15 cellular contexts compared by ENCODE assay signal in genomic region chrX:147910607-147911006, GRCh38. TPM values are rescaled to one million over a fixed set of nuclear protein-coding genes. Genes with fewer than 3 reads are reported as not detected.
DNase-seq lines count a peak whose midpoint lies in the region; ATAC-seq and TF ChIP-seq lines count a peak whose summit lies in the region.
"Had no signal": no experiment of that assay in that cellular context is flagged by ENCODE, and none has a peak within 500 bp of the region (broad histone marks: within the 10 kb centered on the region; RNA-seq: fewer than 3 reads in every experiment).

No MANE protein-coding gene starts in this region.

- H3K27ac Mint-ChIP-seq in CD8-positive, alpha-beta T cell = peak overlapping the region; percentile 94
- H3K27ac Mint-ChIP-seq in activated CD8-positive, alpha-beta T cell treated with anti-CD3 and anti-CD28 coated beads, Interleukin-2, amount 10 ng/mL, durations not matched to agents 7 days and 5 days = peak overlapping the region; percentile 46

- H3K36me3 Mint-ChIP-seq in CD8-positive, alpha-beta T cell = peaks cover 3% of the 10 kb centered on the region
- H3K36me3 Mint-ChIP-seq in activated CD8-positive, alpha-beta T cell treated with anti-CD3 and anti-CD28 coated beads, Interleukin-2, amount 10 ng/mL, durations not matched to agents 7 days and 5 days (ENCODE audit: low read depth) = peaks cover 7% of the 10 kb centered on the region
- H3K36me3 Mint-ChIP-seq: CD14-positive monocyte had no signal

- peak overlapping the region; percentile 8 for H3K4me3 Mint-ChIP-seq in CD8-positive, alpha-beta T cell
- peak overlapping the region; percentile 74 for H3K4me3 Mint-ChIP-seq in activated CD8-positive, alpha-beta T cell treated with anti-CD3 and anti-CD28 coated beads, Interleukin-2, amount 10 ng/mL, durations not matched to agents 7 days and 5 days

- H3K4me1 Mint-ChIP-seq in CD8-positive, alpha-beta T cell (ENCODE audit: low read depth) = peaks cover 29% of the 10 kb centered on the region
- H3K4me1 Mint-ChIP-seq in activated CD8-positive, alpha-beta T cell treated with anti-CD3 and anti-CD28 coated beads, Interleukin-2, amount 10 ng/mL, durations not matched to agents 7 days and 5 days (ENCODE audit: low read depth) = peaks cover 27% of the 10 kb centered on the region

- ATAC-seq in CD8-positive, alpha-beta T cell = no peak
- ATAC-seq in activated CD8-positive, alpha-beta T cell treated with anti-CD3 and anti-CD28 coated beads, Interleukin-2, amount 10 ng/mL, durations not matched to agents 7 days and 5 days = no peak
- no peak for ATAC-seq in HG02973 (IDR thresholded peaks at IDR 0.05; ENCODE audit: unreplicated experiment)
- ATAC-seq in GM18517 (IDR thresholded peaks at IDR 0.05; ENCODE audit: unreplicated experiment) = no peak

- H3K4me3 ChIP-seq in CD8-positive, alpha-beta T cell (ENCODE audit: low read depth, low read length) = no peak overlapping the region
- H3K4me3 ChIP-seq in HEK293 (ENCODE audit: low read depth, low read length) (no peak overlapping the region), muscle layer of duodenum (ENCODE audit: low read depth in 1 of 2, low read length in 2 of 2) (peak overlapping the region in 1 of 2 donors; percentile 62)

- no peak for TF ChIP-seq CTCF in CD8-positive, alpha-beta T cell (IDR thresholded peaks at IDR 0.05)
- TF ChIP-seq CTCF in HEK293 (tag by site-specific recombination; IDR thresholded peaks at IDR 0.05) = no peak

- no peaks in the 10 kb centered on the region for H3K36me3 ChIP-seq in CD8-positive, alpha-beta T cell (ENCODE audit: insufficient read depth, low read length)
- H3K36me3 ChIP-seq in HEK293 (ENCODE audit: control insufficient read depth in 2 of 2, insufficient read depth in 1 of 2, low read length in 2 of 2) = no peaks in the 10 kb centered on the region
- no peaks in the 10 kb centered on the region for H3K36me3 ChIP-seq in muscle layer of duodenum (ENCODE audit: control insufficient read depth in 1 of 2, insufficient read depth in 2 of 2, low read length in 2 of 2)
- H3K36me3 ChIP-seq: adrenal gland, esophagus muscularis mucosa, heart right ventricle had no signal

- no peak overlapping the region for H3K27ac ChIP-seq in CD8-positive, alpha-beta T cell (ENCODE audit: low read depth, low read length)
- H3K27ac ChIP-seq in HEK293 (ENCODE audit: extremely low read depth, low read depth, low read length) (no peak overlapping the region), muscle layer of duodenum (ENCODE audit: low read length) (peak overlapping the region; percentile 49)

- intact Hi-C loops in CD8-positive, alpha-beta T cell (cut with DNase I, micrococcal nuclease) = no loop called here

- no peaks in the 10 kb centered on the region for H3K9me3 ChIP-seq in CD8-positive, alpha-beta T cell (ENCODE audit: low read length)
- H3K9me3 ChIP-seq in HEK293 (ENCODE audit: control insufficient read depth, insufficient read depth, low read depth, low read length) (no peaks in the 10 kb centered on the region), muscle layer of duodenum (ENCODE audit: control insufficient read depth in 1 of 2, low read length in 2 of 2) (no peaks in the 10 kb centered on the region)
- H3K9me3 ChIP-seq: adrenal gland, esophagus muscularis mucosa, heart right ventricle had no signal

- no peaks in the 10 kb centered on the region for H3K9me3 Mint-ChIP-seq in CD8-positive, alpha-beta T cell
- no peaks in the 10 kb centered on the region for H3K9me3 Mint-ChIP-seq in activated CD8-positive, alpha-beta T cell treated with anti-CD3 and anti-CD28 coated beads, Interleukin-2, amount 10 ng/mL, durations not matched to agents 7 days and 5 days (ENCODE audit: insufficient read depth)

- no peaks in the 10 kb centered on the region for H3K27me3 ChIP-seq in CD8-positive, alpha-beta T cell (ENCODE audit: insufficient read depth, low read length)
- H3K27me3 ChIP-seq in muscle layer of duodenum (ENCODE audit: low read depth, low read length) = no peaks in the 10 kb centered on the region
- H3K27me3 ChIP-seq: adrenal gland, esophagus muscularis mucosa, heart right ventricle had no signal

- POLR2A ChIA-PET in CD8-positive, alpha-beta T cell (lab: Charles Lee) = no interaction called here
- POLR2A ChIA-PET in HEK293 (lab: Yijun Ruan, JAX) = no interaction called here
- POLR2A ChIA-PET in activated CD8-positive, alpha-beta T cell treated with anti-CD3 and anti-CD28 coated beads, Interleukin-2, amount 10 ng/mL, durations not matched to agents 7 days and 5 days (lab: Charles Lee) = no interaction called here

- no peak for DNase-seq in CD8-positive, alpha-beta T cell
- no peak for DNase-seq in activated CD8-positive, alpha-beta T cell treated with anti-CD3 and anti-CD28 coated beads, Interleukin-2, amount 10 ng/mL, durations not matched to agents 7 days and 5 days
- DNase-seq in hippocampal formation (lab: John Stamatoyannopoulos, UW) = no peak
- DNase-seq in putamen (ENCODE audit: low spot score) = no peak
- DNase-seq: activated CD8-positive, alpha-beta memory T cell treated with anti-CD3 and anti-CD28 coated beads, Interleukin-2, amount 50 U/mL, for 4 hours; adrenal gland; right cardiac atrium; SIG-M5 had no signal

- H3K4me1 ChIP-seq in CD8-positive, alpha-beta T cell (ENCODE audit: insufficient read depth, low read length) = peaks cover 26% of the 10 kb centered on the region
- H3K4me1 ChIP-seq in HEK293 (ENCODE audit: control insufficient read depth, insufficient read depth, low read length) (peaks cover 1% of the 10 kb centered on the region), muscle layer of duodenum (ENCODE audit: control insufficient read depth in 1 of 2, insufficient read depth in 2 of 2, low read length in 2 of 2) (peaks cover 3 to 4% of the 10 kb centered on the region in 2 donors)

- CTCF ChIA-PET in CD8-positive, alpha-beta T cell (lab: Charles Lee) = no interaction called here
- CTCF ChIA-PET in HEK293 (lab: Yijun Ruan, JAX) = no interaction called here
- CTCF ChIA-PET in activated CD8-positive, alpha-beta T cell treated with anti-CD3 and anti-CD28 coated beads, Interleukin-2, amount 10 ng/mL, durations not matched to agents 7 days and 5 days (lab: Charles Lee) = interaction anchor here (1.1 kb wide), 1 partner anchor 11 kb away, joined by 3 read pairs; no protein-coding TSS in a partner anchor

- no peaks in the 10 kb centered on the region for H3K27me3 Mint-ChIP-seq in CD8-positive, alpha-beta T cell (ENCODE audit: low read depth)
- no peaks in the 10 kb centered on the region for H3K27me3 Mint-ChIP-seq in activated CD8-positive, alpha-beta T cell treated with anti-CD3 and anti-CD28 coated beads, Interleukin-2, amount 10 ng/mL, durations not matched to agents 7 days and 5 days (ENCODE audit: low read depth)

TF ChIP-seq in HEK293, 187 proteins besides CTCF, POLR2A, EP300 and RAD21:
- no peak for TF ChIP-seq ZNF707 (tag by site-specific recombination; IDR thresholded peaks at IDR 0.05)
- TF ChIP-seq SP7 (tag by site-specific recombination; IDR thresholded peaks at IDR 0.05) = peak; percentile 65

RNA-seq across cellular contexts. Expression of gene FMR1, which starts 1.1 kb away (rescaled TPM):
- total RNA-seq in CD8-positive, alpha-beta T cell = 100 to 1,000 TPM in 1 of 2 experiments, 10 to 100 TPM in 1; 92.3 to 101 TPM
- total RNA-seq in activated CD8-positive, alpha-beta T cell treated with anti-CD3 and anti-CD28 coated beads, Interleukin-2, amount 10 ng/mL, durations not matched to agents 7 days and 5 days = 10 to 100 TPM; 44.5 to 45.6 TPM
